Comparison of ENCODE assay signal across 1 cellular context in the genomic region with DNA sequence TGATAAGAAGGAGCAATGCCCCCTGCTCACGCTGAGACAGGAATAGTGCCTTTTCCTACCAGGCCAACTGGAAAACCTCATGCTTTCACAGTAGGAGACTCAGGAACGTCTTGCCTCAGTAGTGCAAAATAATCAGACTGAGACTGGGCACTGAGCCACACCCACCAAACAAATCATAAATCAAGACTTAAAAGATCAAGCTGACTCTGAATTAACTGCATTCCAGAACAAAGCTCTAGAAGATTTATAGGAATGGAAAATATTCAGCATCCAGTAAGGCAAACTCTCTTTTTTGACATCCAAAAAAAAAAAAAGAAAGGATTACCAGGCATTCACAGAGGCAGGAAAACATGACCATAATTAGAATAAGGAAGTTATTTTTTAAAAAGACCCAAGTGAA.
TF ChIP-seq lines count a peak whose summit lies in the region.

No MANE protein-coding gene starts in this region.

TF ChIP-seq in HEK293T, 16 proteins besides CTCF, POLR2A, EP300 and RAD21:
- no peak for TF ChIP-seq CTBP1 (IDR thresholded peaks at IDR 0.05; ENCODE audit: borderline replicate concordance)
- TF ChIP-seq PKNOX1 (IDR thresholded peaks at IDR 0.05) = peak; percentile 52
